ENCODE assay signal across 30 cellular contexts in genomic region chr20:59125909-59126308, GRCh38. TPM values are rescaled to one million over a fixed set of nuclear protein-coding genes. Genes with fewer than 3 reads are reported as not detected.
A peak's percentile ranks its signal among the peaks of the same experiment; 100 is the strongest.
DNase-seq lines count a peak whose midpoint lies in the region; ATAC-seq and TF ChIP-seq lines count a peak whose summit lies in the region.
"Had no signal": no experiment of that assay in that cellular context is flagged by ENCODE, and none has a peak within 500 bp of the region (broad histone marks: within the 10 kb centered on the region; RNA-seq: fewer than 3 reads in every experiment).

No MANE protein-coding gene starts in this region.

- peak overlapping the region; percentile 6 for H3K27ac Mint-ChIP-seq in activated CD4-positive, alpha-beta T cell treated with anti-CD3 and anti-CD28 coated beads, Interleukin-2, amount 10 ng/mL, durations not matched to agents 7 days and 5 days
- H3K27ac Mint-ChIP-seq in activated CD4-positive, alpha-beta T cell treated with anti-CD3 and anti-CD28 coated beads for 36 hours: no peak overlapping the region
- peak overlapping the region; percentile 4 for H3K27ac Mint-ChIP-seq in activated T-helper 17 cell treated with anti-CD3 and anti-CD28 coated beads, Interleukin-2, amount 50 U/mL, for 72 hours
- peak overlapping the region; percentile 36 for H3K27ac Mint-ChIP-seq in progenitor cell of endocrine pancreas
- H3K27ac Mint-ChIP-seq: activated CD4-positive, alpha-beta memory T cell treated with anti-CD3 and anti-CD28 coated beads for 36 hours had no signal

- H3F3A ChIP-seq in DOHH2 (ENCODE audit: control insufficient read depth, insufficient read depth): peaks cover 20% of the 10 kb centered on the region

- peak overlapping the region; percentile 94 for H3K4me2 ChIP-seq in DOHH2 (ENCODE audit: low read length)
- H3K4me2 ChIP-seq: KMS-11 had no signal

- peaks cover 38% of the 10 kb centered on the region for H3K79me2 ChIP-seq in DOHH2 (ENCODE audit: control insufficient read depth, low read length)

- no peak overlapping the region for H3K4me3 Mint-ChIP-seq in activated CD4-positive, alpha-beta T cell treated with anti-CD3 and anti-CD28 coated beads, Interleukin-2, amount 10 ng/mL, durations not matched to agents 7 days and 5 days
- H3K4me3 Mint-ChIP-seq in activated CD4-positive, alpha-beta T cell treated with anti-CD3 and anti-CD28 coated beads for 36 hours: no peak overlapping the region
- no peak overlapping the region for H3K4me3 Mint-ChIP-seq in activated T-helper 17 cell treated with anti-CD3 and anti-CD28 coated beads, Interleukin-2, amount 50 U/mL, for 72 hours
- H3K4me3 Mint-ChIP-seq in progenitor cell of endocrine pancreas (ENCODE audit: low read depth): peak overlapping the region; percentile 31
- H3K4me3 Mint-ChIP-seq: activated CD4-positive, alpha-beta memory T cell treated with anti-CD3 and anti-CD28 coated beads for 36 hours; brain; stimulated activated naive B cell treated with anti-CD40 and anti-IgM and Interleukin-4, amounts not matched to agents 10 μg/mL and 1 μg/mL and 100 μg/mL, for 72 hours had no signal

- peaks cover 10% of the 10 kb centered on the region for H3K36me3 Mint-ChIP-seq in activated CD4-positive, alpha-beta T cell treated with anti-CD3 and anti-CD28 coated beads, Interleukin-2, amount 10 ng/mL, durations not matched to agents 7 days and 5 days (ENCODE audit: low read depth)
- H3K36me3 Mint-ChIP-seq in activated CD4-positive, alpha-beta T cell treated with anti-CD3 and anti-CD28 coated beads for 36 hours (ENCODE audit: low read depth): peaks cover 9% of the 10 kb centered on the region
- H3K36me3 Mint-ChIP-seq in activated T-helper 17 cell treated with anti-CD3 and anti-CD28 coated beads, Interleukin-2, amount 50 U/mL, for 72 hours (ENCODE audit: low read depth): no peaks in the 10 kb centered on the region
- H3K36me3 Mint-ChIP-seq in progenitor cell of endocrine pancreas (ENCODE audit: insufficient read depth): no peaks in the 10 kb centered on the region
- H3K36me3 Mint-ChIP-seq: brain had no signal

- peak overlapping the region; percentile 87 for H3K4me3 ChIP-seq in DOHH2 (ENCODE audit: low read length)
- H3K4me3 ChIP-seq: adrenal gland, heart left ventricle, uterus had no signal

- peaks cover 38% of the 10 kb centered on the region for H3K4me1 Mint-ChIP-seq in activated CD4-positive, alpha-beta T cell treated with anti-CD3 and anti-CD28 coated beads, Interleukin-2, amount 10 ng/mL, durations not matched to agents 7 days and 5 days
- peaks cover 43% of the 10 kb centered on the region for H3K4me1 Mint-ChIP-seq in activated CD4-positive, alpha-beta T cell treated with anti-CD3 and anti-CD28 coated beads for 36 hours
- H3K4me1 Mint-ChIP-seq in activated T-helper 17 cell treated with anti-CD3 and anti-CD28 coated beads, Interleukin-2, amount 50 U/mL, for 72 hours: peaks cover 32% of the 10 kb centered on the region
- H3K4me1 Mint-ChIP-seq in progenitor cell of endocrine pancreas (ENCODE audit: low read depth): peaks cover 29% of the 10 kb centered on the region

- H3K9me3 ChIP-seq in DOHH2 (ENCODE audit: control insufficient read depth, insufficient read depth, low read length): peaks cover 7% of the 10 kb centered on the region
- H3K9me3 ChIP-seq: adrenal gland, BE2C, uterus had no signal

- CTCF ChIA-PET in activated CD4-positive, alpha-beta T cell treated with anti-CD3 and anti-CD28 coated beads, Interleukin-2, amount 10 ng/mL, durations not matched to agents 7 days and 5 days (lab: Charles Lee): interaction anchor here (1.1 kb wide), 1 partner anchor 81 kb away, joined by 4 read pairs; no protein-coding TSS in a partner anchor
- CTCF ChIA-PET in activated CD4-positive, alpha-beta T cell treated with anti-CD3 and anti-CD28 coated beads for 36 hours (lab: Charles Lee): interaction anchor here (0.9 kb wide), 2 partner anchors 52 to 54 kb away, joined by 3 to 5 read pairs; no protein-coding TSS in a partner anchor

- no peaks in the 10 kb centered on the region for H3K27me3 ChIP-seq in DOHH2 (ENCODE audit: control insufficient read depth, low read length)
- H3K27me3 ChIP-seq: adrenal gland, BE2C, uterus had no signal

- H3K27ac ChIP-seq in DOHH2 (ENCODE audit: low read depth, low read length): no peak overlapping the region
- H3K27ac ChIP-seq: adrenal gland, epithelial cell of prostate, heart left ventricle, KMS-11, uterus had no signal

- POLR2A ChIA-PET in activated CD4-positive, alpha-beta T cell treated with anti-CD3 and anti-CD28 coated beads, Interleukin-2, amount 10 ng/mL, durations not matched to agents 7 days and 5 days (lab: Charles Lee): no interaction called here
- POLR2A ChIA-PET in activated CD4-positive, alpha-beta T cell treated with anti-CD3 and anti-CD28 coated beads for 36 hours (lab: Charles Lee): no interaction called here

- TF ChIP-seq CTCF in DOHH2 (IDR thresholded peaks at IDR 0.05; ENCODE audit: low read depth, low read length, poor library complexity, severe bottlenecking): no peak
- TF ChIP-seq CTCF in progenitor cell of endocrine pancreas (IDR thresholded peaks at IDR 0.05; ENCODE audit: unreplicated experiment): no peak

- peaks cover 11% of the 10 kb centered on the region for H3K9me3 Mint-ChIP-seq in activated CD4-positive, alpha-beta T cell treated with anti-CD3 and anti-CD28 coated beads, Interleukin-2, amount 10 ng/mL, durations not matched to agents 7 days and 5 days
- peaks cover 2% of the 10 kb centered on the region for H3K9me3 Mint-ChIP-seq in activated CD4-positive, alpha-beta T cell treated with anti-CD3 and anti-CD28 coated beads for 36 hours (ENCODE audit: low read depth)
- H3K9me3 Mint-ChIP-seq in activated T-helper 17 cell treated with anti-CD3 and anti-CD28 coated beads, Interleukin-2, amount 50 U/mL, for 72 hours: peaks cover 8% of the 10 kb centered on the region
- peaks cover 4% of the 10 kb centered on the region for H3K9me3 Mint-ChIP-seq in progenitor cell of endocrine pancreas (ENCODE audit: low read depth)

- no peaks in the 10 kb centered on the region for H3K27me3 Mint-ChIP-seq in activated CD4-positive, alpha-beta T cell treated with anti-CD3 and anti-CD28 coated beads, Interleukin-2, amount 10 ng/mL, durations not matched to agents 7 days and 5 days
- H3K27me3 Mint-ChIP-seq in activated CD4-positive, alpha-beta T cell treated with anti-CD3 and anti-CD28 coated beads for 36 hours: no peaks in the 10 kb centered on the region
- H3K27me3 Mint-ChIP-seq in activated T-helper 17 cell treated with anti-CD3 and anti-CD28 coated beads, Interleukin-2, amount 50 U/mL, for 72 hours: no peaks in the 10 kb centered on the region
- H3K27me3 Mint-ChIP-seq in progenitor cell of endocrine pancreas: peaks cover 34% of the 10 kb centered on the region
- H3K27me3 Mint-ChIP-seq: activated CD4-positive, alpha-beta memory T cell treated with anti-CD3 and anti-CD28 coated beads for 36 hours; stimulated activated naive B cell treated with anti-CD40 and anti-IgM and Interleukin-4, amounts not matched to agents 10 μg/mL and 1 μg/mL and 100 μg/mL, for 72 hours had no signal

- intact Hi-C loops in activated CD4-positive, alpha-beta T cell treated with anti-CD3 and anti-CD28 coated beads for 36 hours (cut with DNase I, micrococcal nuclease): no loop called here

- H3K36me3 ChIP-seq in DOHH2 (ENCODE audit: control insufficient read depth, low read length): peaks cover 9% of the 10 kb centered on the region
- H3K36me3 ChIP-seq: adrenal gland, BE2C, heart left ventricle, uterus had no signal

- no peaks in the 10 kb centered on the region for H4K20me1 ChIP-seq in DOHH2 (ENCODE audit: control insufficient read depth, insufficient read depth, low read depth, low read length)

- H3K9me2 ChIP-seq in DOHH2 (replicated peaks; ENCODE audit: control insufficient read depth, low read length): no peaks in the 10 kb centered on the region

- no peak for DNase-seq in activated CD4-positive, alpha-beta T cell treated with anti-CD3 and anti-CD28 coated beads, Interleukin-2, amount 10 ng/mL, durations not matched to agents 7 days and 5 days
- DNase-seq in activated CD4-positive, alpha-beta T cell treated with anti-CD3 and anti-CD28 coated beads for 36 hours: no peak
- no peak for DNase-seq in progenitor cell of endocrine pancreas (ENCODE audit: low spot score, unreplicated experiment)
- DNase-seq: activated CD4-positive, alpha-beta memory T cell treated with anti-CD3 and anti-CD28 coated beads for 36 hours; activated CD4-positive, CD25-positive, alpha-beta regulatory T cell; activated effector memory CD4-positive, alpha-beta T cell treated with anti-CD3 and anti-CD28 coated beads, Interleukin-2, amount 50 U/mL, for 16 hours; BE2C; effector CD4-positive, alpha-beta T cell; heart left ventricle; NCI-H1694; occipital lobe; PC-3; retina; stimulated activated CD4-positive, alpha-beta T cell treated with anti-CD3 and anti-CD28 coated beads, Interleukin-4, amount 100 ng/mL, for 1 hour; stimulated activated naive B cell treated with anti-CD40 and anti-IgM and Interleukin-4, amounts not matched to agents 10 μg/mL and 1 μg/mL and 100 μg/mL, for 72 hours; T-helper 9 cell; uterus had no signal

- peaks cover 67% of the 10 kb centered on the region for H3K4me1 ChIP-seq in DOHH2 (ENCODE audit: control insufficient read depth, low read length)
- H3K4me1 ChIP-seq: adrenal gland, BE2C, uterus had no signal

- no peak for ATAC-seq in activated CD4-positive, alpha-beta T cell treated with anti-CD3 and anti-CD28 coated beads for 36 hours
- ATAC-seq in activated T-helper 17 cell treated with anti-CD3 and anti-CD28 coated beads, Interleukin-2, amount 50 U/mL, for 72 hours (replicated peaks): no peak
- ATAC-seq in HG03095 (IDR thresholded peaks at IDR 0.05; ENCODE audit: unreplicated experiment) (no peak), GM18498 (IDR thresholded peaks at IDR 0.05; ENCODE audit: unreplicated experiment) (no peak), HG02610 (IDR thresholded peaks at IDR 0.05; ENCODE audit: unreplicated experiment) (no peak)
- ATAC-seq: heart left ventricle; PC-3; Right ventricle myocardium inferior; stimulated activated naive B cell treated with anti-CD40 and anti-IgM and Interleukin-4, amounts not matched to agents 10 μg/mL and 1 μg/mL and 100 μg/mL, for 72 hours had no signal

RNA-seq across cellular contexts. Expression of gene ZNF831, which starts 37.7 kb away (rescaled TPM):
- 10 to 100 TPM; 10.3 to 10.4 TPM for total RNA-seq in activated CD4-positive, alpha-beta T cell treated with anti-CD3 and anti-CD28 coated beads, Interleukin-2, amount 10 ng/mL, durations not matched to agents 7 days and 5 days
- 1 to 10 TPM; 7.0 to 8.6 TPM for total RNA-seq in activated CD4-positive, alpha-beta T cell treated with anti-CD3 and anti-CD28 coated beads for 36 hours
- 10 to 100 TPM; 13.5 to 17.8 TPM for total RNA-seq in activated T-helper 17 cell treated with anti-CD3 and anti-CD28 coated beads, Interleukin-2, amount 50 U/mL, for 72 hours
- not detected in 2 replicates for total RNA-seq in progenitor cell of endocrine pancreas
- total RNA-seq: A673, G401, HT1080, PC-3 had no signal
